In the genomic region with DNA sequence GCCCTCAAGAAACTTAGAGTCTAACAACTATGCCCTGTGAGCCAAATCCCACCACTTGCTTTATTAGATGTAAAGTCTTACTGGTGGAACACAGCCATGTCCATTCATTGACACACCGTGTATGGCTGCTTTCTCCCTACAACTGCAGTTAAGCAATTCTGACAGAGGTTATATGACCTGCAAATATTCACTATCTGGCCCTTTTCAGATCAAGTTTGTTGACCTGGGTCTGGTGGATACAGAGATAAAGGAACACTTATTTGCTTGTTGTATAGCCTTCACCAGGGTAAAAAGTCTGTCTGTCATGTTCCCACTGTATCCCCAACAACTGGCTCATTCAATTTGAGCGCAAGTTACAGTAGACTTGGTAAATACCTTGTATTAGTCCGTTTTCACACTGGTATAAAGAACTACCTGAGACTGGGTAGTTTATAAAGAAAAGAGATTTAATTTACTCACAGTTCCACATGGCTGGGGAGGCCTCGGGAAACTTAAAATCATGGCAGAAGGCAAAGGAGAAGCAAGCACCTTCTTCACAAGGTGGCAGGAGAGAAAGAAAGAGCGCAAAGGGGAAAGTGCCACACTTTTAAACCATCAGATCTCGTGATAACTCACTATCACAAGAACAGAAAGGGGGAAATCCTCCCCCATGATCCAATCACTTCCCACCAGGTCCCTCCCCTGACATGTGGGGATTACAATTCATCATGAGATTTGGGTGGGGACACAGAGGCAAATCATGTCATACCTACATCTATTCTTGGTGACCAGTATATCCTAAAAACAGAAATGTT, we compare ENCODE assay signal across 20 cellular contexts. TPM values are rescaled to one million over a fixed set of nuclear protein-coding genes. Genes with fewer than 3 reads are reported as not detected.
DNase-seq lines count a peak whose midpoint lies in the region; ATAC-seq and TF ChIP-seq lines count a peak whose summit lies in the region.
"Had no signal": no experiment of that assay in that cellular context is flagged by ENCODE, and none has a peak within 500 bp of the region (broad histone marks: within the 10 kb centered on the region; RNA-seq: fewer than 3 reads in every experiment).

No MANE protein-coding gene starts in this region.

- H3K9me3 Mint-ChIP-seq in effector memory CD8-positive, alpha-beta T cell = no peaks in the 10 kb centered on the region
- H3K9me3 Mint-ChIP-seq in type B pancreatic cell = no peaks in the 10 kb centered on the region
- H3K9me3 Mint-ChIP-seq: CD14-positive monocyte had no signal

- H3K27ac ChIP-seq in mucosa of rectum (ENCODE audit: low read depth in 2 of 2, low read length in 2 of 2) = peak overlapping the region; percentile 81
- H3K27ac ChIP-seq: HL-60, SJSA1 had no signal

- no peaks in the 10 kb centered on the region for H3K27me3 Mint-ChIP-seq in effector memory CD8-positive, alpha-beta T cell
- H3K27me3 Mint-ChIP-seq in type B pancreatic cell = no peaks in the 10 kb centered on the region

- no peaks in the 10 kb centered on the region for H3K9me3 ChIP-seq in mucosa of rectum (ENCODE audit: control insufficient read depth in 2 of 2, low read length in 2 of 2)
- H3K9me3 ChIP-seq: SJSA1 had no signal

- H3K36me3 Mint-ChIP-seq in effector memory CD8-positive, alpha-beta T cell (ENCODE audit: insufficient read depth) = peaks cover 4% of the 10 kb centered on the region
- peaks cover 11% of the 10 kb centered on the region for H3K36me3 Mint-ChIP-seq in type B pancreatic cell

- ATAC-seq in effector memory CD8-positive, alpha-beta T cell (replicated peaks) = no peak
- ATAC-seq: HCT116, PC-3 had no signal

- H3K36me3 ChIP-seq in mucosa of rectum (ENCODE audit: control insufficient read depth in 2 of 2, insufficient read depth in 2 of 2, low read length in 2 of 2) = no peaks in the 10 kb centered on the region

- H3K4me1 ChIP-seq in mucosa of rectum (ENCODE audit: control insufficient read depth in 2 of 2, insufficient read depth in 2 of 2, low read length in 2 of 2) = peaks cover 30 to 47% of the 10 kb centered on the region in 2 donors

- no peak overlapping the region for H3K9ac ChIP-seq in mucosa of rectum (ENCODE audit: low read depth in 1 of 2, low read length in 2 of 2)

- peak overlapping the region in 1 of 2 donors; percentile 33 for H3K4me3 ChIP-seq in mucosa of rectum (ENCODE audit: low read length in 2 of 2)
- H3K4me3 ChIP-seq: SJSA1 had no signal

- peak; percentile 29 for DNase-seq in HuH-7.5 (ENCODE audit: low spot score)
- DNase-seq in effector memory CD8-positive, alpha-beta T cell = no peak
- no peak for DNase-seq in type B pancreatic cell (ENCODE audit: extremely low spot score, unreplicated experiment)
- DNase-seq in AML-193 (lab: John Stamatoyannopoulos, UW) = no peak
- no peak for DNase-seq in NCI-H2227 treated with DMSO at 0.1 percent for 48 hours (lab: John Stamatoyannopoulos, UW)
- no peak for DNase-seq in activated naive CD4-positive, alpha-beta T cell (lab: John Stamatoyannopoulos, UW)
- DNase-seq: COR-L47, DMS53, KG1, NCI-H1417 treated with DMSO at 0.1 percent for 48 hours, NCI-H2029, NCI-H2171, NCI-H446 treated with DMSO at 0.1 percent for 48 hours, NCI-H748 treated with DMSO at 0.1 percent for 48 hours, PC-3 had no signal

- H3K27ac Mint-ChIP-seq in effector memory CD8-positive, alpha-beta T cell = peak overlapping the region; percentile 42 to 56
- H3K27ac Mint-ChIP-seq in type B pancreatic cell = peak overlapping the region; percentile 73

- H3K27me3 ChIP-seq in mucosa of rectum (ENCODE audit: control insufficient read depth in 2 of 2, insufficient read depth in 2 of 2, low read length in 2 of 2) = no peaks in the 10 kb centered on the region
- H3K27me3 ChIP-seq: SJSA1 had no signal

- TF ChIP-seq CTCF in type B pancreatic cell (conservative IDR thresholded peaks at IDR 0.05) = no peak

- H3K4me3 Mint-ChIP-seq in effector memory CD8-positive, alpha-beta T cell = no peak overlapping the region
- no peak overlapping the region for H3K4me3 Mint-ChIP-seq in type B pancreatic cell
- H3K4me3 Mint-ChIP-seq: CD14-positive monocyte had no signal

- H3K4me1 Mint-ChIP-seq in effector memory CD8-positive, alpha-beta T cell (ENCODE audit: low read depth in 2 of 2) = no peaks in the 10 kb centered on the region
- peaks cover 15% of the 10 kb centered on the region for H3K4me1 Mint-ChIP-seq in type B pancreatic cell (ENCODE audit: unreplicated experiment)
- H3K4me1 Mint-ChIP-seq: CD14-positive monocyte had no signal

RNA-seq across cellular contexts. Expression of a gene that starts 27.9 kb away (rescaled TPM):
- 14.0 and 29.1 TPM in 2 replicates for total RNA-seq in type B pancreatic cell (ENCODE audit: low replicate concordance)
